ENCODE assay signal across 1 cellular context in genomic region chr19:49631610-49632192, GRCh38.
TF ChIP-seq lines count a peak whose summit lies in the region.

No MANE protein-coding gene starts in this region.

TF ChIP-seq in PFSK-1, 5 proteins besides CTCF, POLR2A, EP300 and RAD21:
- TF ChIP-seq POLR2AphosphoS5 (IDR thresholded peaks at IDR 0.05; ENCODE audit: low read depth, low read length) (0 out of 2 replicates have a peak, but pooled peaks have one; percentile 37), FOXP2 (optimal IDR thresholded peaks at IDR 0.05; ENCODE audit: borderline replicate concordance, extremely low read depth, extremely low read length, insufficient read depth) (no peak)
TF ChIP-seq in PFSK-1: peak in this region for 1.
